ENCODE assay signal across 27 cellular contexts in genomic region chr3:129514110-129514509, GRCh38. TPM values are rescaled to one million over a fixed set of nuclear protein-coding genes. Genes with fewer than 3 reads are reported as not detected.
DNase-seq lines count a peak whose midpoint lies in the region; ATAC-seq, FAIRE-seq and TF ChIP-seq lines count a peak whose summit lies in the region.
"Had no signal": no experiment of that assay in that cellular context is flagged by ENCODE, and none has a peak within 500 bp of the region (broad histone marks: within the 10 kb centered on the region; RNA-seq: fewer than 3 reads in every experiment).

No MANE protein-coding gene starts in this region.

- H3K79me1 ChIP-seq in H1 (ENCODE audit: low read depth, low read length) = no peaks in the 10 kb centered on the region
- H3K79me1 ChIP-seq in neuronal stem cell (ENCODE audit: low read depth, low read length) = no peaks in the 10 kb centered on the region

- CTCF ChIA-PET in H1 (lab: Charles Lee; ENCODE audit: partially characterized antibody) = interaction anchor here (0.7 to 1.9 kb wide), 7 partner anchors 9 to 420 kb away, joined by 3 to 8 read pairs (median 5); partner anchors contain the start of gene RHO

- H4K8ac ChIP-seq in H1 (ENCODE audit: extremely low read depth, insufficient read depth, low read length) (no peak overlapping the region), neuronal stem cell (ENCODE audit: low read depth, low read length) (no peak overlapping the region)

- H2BK120ac ChIP-seq in H1 (replicated peaks; ENCODE audit: low read depth, low read length) = no peak overlapping the region
- H2BK120ac ChIP-seq in neuronal stem cell (ENCODE audit: low read depth, low read length) = no peak overlapping the region

- H4K91ac ChIP-seq in H1 (replicated peaks; ENCODE audit: insufficient read length, low read length) (no peak overlapping the region), neuronal stem cell (ENCODE audit: low read depth, low read length, poor library complexity) (no peak overlapping the region)

- no peak overlapping the region for H2AK5ac ChIP-seq in H1 (ENCODE audit: low read depth, low read length)
- H2AK5ac ChIP-seq in neuronal stem cell (ENCODE audit: low read depth, low read length) = no peak overlapping the region

- H3K23ac ChIP-seq in H1 (ENCODE audit: insufficient read length) (no peak overlapping the region), neuronal stem cell (ENCODE audit: low read depth, low read length, poor library complexity) (no peak overlapping the region)

- H3K36me3 ChIP-seq in H1 (ENCODE audit: control insufficient read depth in 2 of 4, insufficient read depth in 4 of 4, low read length in 3 of 4) (peaks cover 0 to 2% (median 0%) of the 10 kb centered on the region in 4 experiments; a peak in 2 of 8 replicates), neuronal stem cell (replicated peaks in 1 of 2; ENCODE audit: control insufficient read depth in 2 of 2, insufficient read depth in 2 of 2, low read length in 2 of 2) (peaks cover 18 to 69% of the 10 kb centered on the region in 2 donors)
- H3K36me3 ChIP-seq: Peyer's patch had no signal

- H3K23me2 ChIP-seq in H1 (ENCODE audit: low read depth, low read length) = no peaks in the 10 kb centered on the region

- no peak for DNase-seq in Right ventricle myocardium superior
- DNase-seq in cardiac septum (ENCODE audit: low spot score) = no peak
- DNase-seq in H1 (ENCODE audit: low read depth in 1 of 2, low spot score in 2 of 2) = no peak
- DNase-seq in neuronal stem cell (ENCODE audit: low spot score) = no peak
- no peak for DNase-seq in nephron progenitor cell
- no peak for DNase-seq in effector CD8-positive, alpha-beta T cell (lab: John Stamatoyannopoulos, UW)
- DNase-seq: AML-193, DMS53, EL, H9, HFFc6, Karpas-422, MV-4-11, NCI-H1105 treated with DMSO at 0.1 percent for 48 hours, NCI-H2029 treated with DMSO at 0.1 percent for 48 hours, NCI-H226, NCI-H510A treated with DMSO at 0.1 percent for 48 hours, NCI-H82, Peyer's patch had no signal

- no peak overlapping the region for H2BK12ac ChIP-seq in H1 (ENCODE audit: low read depth, low read length)
- no peak overlapping the region for H2BK12ac ChIP-seq in neuronal stem cell (ENCODE audit: low read length)

- no peak overlapping the region for H4K5ac ChIP-seq in H1 (ENCODE audit: insufficient read length, low read depth, low read length)

- H3K4me3 ChIP-seq in H1 (ENCODE audit: extremely low read depth in 1 of 4, insufficient read depth in 2 of 4, low read depth in 3 of 4, low read length in 4 of 4) = no peak overlapping the region
- H3K4me3 ChIP-seq in neuronal stem cell (ENCODE audit: low read length in 2 of 2) = no peak overlapping the region
- H3K4me3 ChIP-seq: Peyer's patch had no signal

- TF ChIP-seq EP300 in H1 (IDR thresholded peaks at IDR 0.05; ENCODE audit: borderline replicate concordance in 1 of 2, low read depth in 2 of 2, low read length in 2 of 2) = no peak

- no peak overlapping the region for H3K56ac ChIP-seq in H1 (replicated peaks; ENCODE audit: insufficient read length, low read depth, low read length)

- TF ChIP-seq CTCF in H1 (IDR thresholded peaks at IDR 0.05; ENCODE audit: control extremely low read depth in 1 of 3, insufficient read depth in 1 of 3, low read depth in 1 of 3, low read length in 3 of 3) (no peak), nephron progenitor cell (IDR thresholded peaks at IDR 0.05) (no peak)

- H3K4me2 ChIP-seq in H1 (ENCODE audit: insufficient read depth in 1 of 2, low read depth in 2 of 2, low read length in 2 of 2) = no peak overlapping the region
- H3K4me2 ChIP-seq in neuronal stem cell (ENCODE audit: insufficient read depth, low read length, poor library complexity, severe bottlenecking) = no peak overlapping the region

- H3K4me1 ChIP-seq in H1 (replicated peaks in 1 of 4; ENCODE audit: control insufficient read depth in 3 of 4, insufficient read depth in 4 of 4, low read length in 3 of 4) = no peaks in the 10 kb centered on the region
- H3K4me1 ChIP-seq in neuronal stem cell (ENCODE audit: control insufficient read depth in 2 of 2, insufficient read depth in 1 of 2, low read depth in 1 of 2, low read length in 2 of 2) = no peaks in the 10 kb centered on the region
- H3K4me1 ChIP-seq: Peyer's patch had no signal

- no peaks in the 10 kb centered on the region for H4K20me1 ChIP-seq in H1 (replicated peaks in 1 of 2; ENCODE audit: control insufficient read depth in 1 of 2, insufficient read depth in 2 of 2, low read length in 2 of 2)

- peaks cover 14% of the 10 kb centered on the region for H3K4me1 Mint-ChIP-seq in nephron progenitor cell
- H3K4me1 Mint-ChIP-seq: CD14-positive monocyte had no signal

- ATAC-seq in Right ventricle myocardium superior (ENCODE audit: poor library complexity) = peak; percentile 71
- ATAC-seq in GM18909 (IDR thresholded peaks at IDR 0.05; ENCODE audit: poor library complexity, unreplicated experiment) = no peak

- TF ChIP-seq RAD21 in H1 (IDR thresholded peaks at IDR 0.05 in 1 of 2, conservative IDR thresholded peaks at IDR 0.05 in 1 of 2; ENCODE audit: low read depth in 2 of 2, low read length in 2 of 2) = no peak

- H3K18ac ChIP-seq in H1 (ENCODE audit: extremely low read depth, low read length) (no peak overlapping the region), neuronal stem cell (ENCODE audit: low read length) (peak overlapping the region; percentile 23)

- H3K27ac ChIP-seq in H1 (ENCODE audit: low read depth, low read length) (no peak overlapping the region), neuronal stem cell (replicated peaks; ENCODE audit: low read length) (no peak overlapping the region)
- H3K27ac ChIP-seq: Peyer's patch had no signal

- H3K4ac ChIP-seq in H1 (replicated peaks; ENCODE audit: insufficient read length, low read depth, low read length) = no peak overlapping the region
- no peak overlapping the region for H3K4ac ChIP-seq in neuronal stem cell (ENCODE audit: low read length)

- peaks cover 3% of the 10 kb centered on the region for H3K27me3 Mint-ChIP-seq in nephron progenitor cell (ENCODE audit: low read depth, poor library complexity)

- POLR2A ChIA-PET in H1 (lab: Charles Lee; ENCODE audit: partially characterized antibody) = interaction anchor here (1.2 to 1.5 kb wide), 2 partner anchors 12 to 21 kb away, joined by 3 to 5 read pairs; no protein-coding TSS in a partner anchor

- TF ChIP-seq POLR2A in H1 (IDR thresholded peaks at IDR 0.05; ENCODE audit: control extremely low read depth in 1 of 2, low read depth in 2 of 2, low read length in 2 of 2) = no peak

- 95% methylated on average over 10 of the region's 10 CpGs; no CpG with 5 or more reads in 1 of the 2 experiments for WGBS in H1 (ENCODE audit: extremely low coverage in 1 of 2, insufficient coverage in 1 of 2, insufficient read length in 1 of 2, insufficient replicate concordance in 2 of 2, low coverage in 1 of 2, low lambda C conversion rate in 2 of 2, missing lambda C conversion rate in 1 of 2), 2 experiments
- no CpG with 5 or more reads among the region's 10 CpGs for WGBS in neuronal stem cell (ENCODE audit: extremely low coverage in 2 of 2, insufficient read length in 2 of 2, insufficient replicate concordance in 1 of 2), 2 donors

- H2BK15ac ChIP-seq in H1 (ENCODE audit: low read length) = no peak overlapping the region
- H2BK15ac ChIP-seq in neuronal stem cell (ENCODE audit: low read length) = no peak overlapping the region

- H3K14ac ChIP-seq in H1 (ENCODE audit: insufficient read length) (no peak overlapping the region), neuronal stem cell (ENCODE audit: low read length) (no peak overlapping the region)

- no peak overlapping the region for H2BK20ac ChIP-seq in H1 (ENCODE audit: low read length)

- no peaks in the 10 kb centered on the region for H3K79me2 ChIP-seq in H1 (ENCODE audit: control insufficient read depth in 1 of 2, insufficient read depth in 2 of 2, low read length in 2 of 2)

- H3K9me3 Mint-ChIP-seq in nephron progenitor cell = no peaks in the 10 kb centered on the region
- H3K9me3 Mint-ChIP-seq: H9, HFFc6 had no signal

- H3K27ac Mint-ChIP-seq in nephron progenitor cell = no peak overlapping the region
- H3K27ac Mint-ChIP-seq: HFFc6 had no signal

- H3K36me3 Mint-ChIP-seq in nephron progenitor cell (ENCODE audit: low read depth) = peaks cover 29% of the 10 kb centered on the region

- H3K9me3 ChIP-seq in H1 (ENCODE audit: insufficient read depth in 2 of 2, low read depth in 1 of 2, low read length in 1 of 2) (no peaks in the 10 kb centered on the region), neuronal stem cell (replicated peaks in 1 of 2; ENCODE audit: control insufficient read depth in 2 of 2, insufficient read depth in 1 of 2, low read depth in 1 of 2, low read length in 2 of 2) (no peaks in the 10 kb centered on the region)
- H3K9me3 ChIP-seq: Peyer's patch had no signal

- intact Hi-C loops in Right ventricle myocardium superior (cut with DNase I) (no loop called here), cardiac septum (cut with DNase I) (no loop called here)

- H3K27me3 ChIP-seq in H1 (replicated peaks in 1 of 4; ENCODE audit: control insufficient read depth in 3 of 4, extremely low read depth in 1 of 4, insufficient read depth in 3 of 4, low read length in 3 of 4) (no peaks in the 10 kb centered on the region), neuronal stem cell (ENCODE audit: control insufficient read depth in 3 of 3, insufficient read depth in 3 of 3, low read depth in 1 of 3, low read length in 3 of 3) (no peaks in the 10 kb centered on the region)
- H3K27me3 ChIP-seq: Peyer's patch had no signal

- FAIRE-seq in H1 (lab: Jason Lieb, UNC) = no peak
- FAIRE-seq: D721Med had no signal

- peak overlapping the region; percentile 0; the same call in 1 of the 2 replicates for H2BK5ac ChIP-seq in H1 (ENCODE audit: low read depth, low read length)
- H2BK5ac ChIP-seq in neuronal stem cell (ENCODE audit: low read length) = no peak overlapping the region

- H2AFZ ChIP-seq in H1 (ENCODE audit: low read length) (no peak overlapping the region), neuronal stem cell (ENCODE audit: low read length) (no peak overlapping the region)

- H3K9ac ChIP-seq in H1 (replicated peaks in 1 of 4; ENCODE audit: extremely low read depth in 1 of 4, low read depth in 3 of 4, low read length in 3 of 4) = no peak overlapping the region
- no peak overlapping the region for H3K9ac ChIP-seq in neuronal stem cell (ENCODE audit: low read depth, low read length, poor library complexity)

- no peak overlapping the region for H3K4me3 Mint-ChIP-seq in nephron progenitor cell
- H3K4me3 Mint-ChIP-seq: CD14-positive monocyte, H9, HFFc6 had no signal

RNA-seq across cellular contexts. Expression of gene RHO, which starts 14.3 kb away (rescaled TPM):
- total RNA-seq in Right ventricle myocardium superior (not detected), cardiac septum (not detected)
- not detected in 2 replicates for total RNA-seq in H1 (2021; fragmentation: NEBNext Ultra II Directional; extraction: Animal tissue kit (Norgen Biotek cat#: 25700))
- polyA plus RNA-seq in H1 (2011; rRNA removed) = not detected in 2 replicates
- polyA plus RNA-seq in H1 (2011; cell fraction: cytosol; rRNA removed) = not detected
- polyA plus RNA-seq in H1 (2011; cell fraction: nucleus; rRNA removed) = not detected
- not detected in 4 replicates for polyA plus RNA-seq in H1 (2012, experiment 1 of 2)
- not detected for polyA plus RNA-seq in H1 (2012, experiment 2 of 2)
- polyA plus RNA-seq in H1 (2013, experiment 1 of 2) = not detected
- polyA plus RNA-seq in H1 (2013, experiment 2 of 2) = not detected
- not detected in 2 replicates for polyA minus RNA-seq in H1 (2011; rRNA and poly(A)+ RNA removed)
- not detected for polyA minus RNA-seq in H1 (2011; cell fraction: cytosol; rRNA and poly(A)+ RNA removed)
- polyA minus RNA-seq in H1 (2011; cell fraction: nucleus; rRNA and poly(A)+ RNA removed) = 0.20 TPM
- 0.06 TPM for polyA plus RNA-seq in neuronal stem cell (2013, experiment 1 of 2)
- polyA plus RNA-seq in neuronal stem cell (2013, experiment 2 of 2) = 0.01 TPM
- total RNA-seq: A172, H9, HFFc6, OCI-LY7, Peyer's patch, SK-MEL-5 had no signal
- polyA plus RNA-seq: AG04450, CD14-positive monocyte had no signal

RNA-seq across cellular contexts. Expression of gene H1-8, which starts 28.9 kb away (rescaled TPM):
- total RNA-seq in Right ventricle myocardium superior (not detected), cardiac septum (not detected)
- not detected in 2 replicates for total RNA-seq in H1 (2021; fragmentation: NEBNext Ultra II Directional; extraction: Animal tissue kit (Norgen Biotek cat#: 25700))
- polyA plus RNA-seq in H1 (2011; rRNA removed) = not detected in 2 replicates
- polyA plus RNA-seq in H1 (2011; cell fraction: cytosol; rRNA removed) = not detected
- polyA plus RNA-seq in H1 (2011; cell fraction: nucleus; rRNA removed) = not detected
- not detected in 4 replicates for polyA plus RNA-seq in H1 (2012, experiment 1 of 2)
- not detected for polyA plus RNA-seq in H1 (2012, experiment 2 of 2)
- polyA plus RNA-seq in H1 (2013, experiment 1 of 2) = not detected
- polyA plus RNA-seq in H1 (2013, experiment 2 of 2) = not detected
- polyA minus RNA-seq in H1 (2011; rRNA and poly(A)+ RNA removed) = not detected in 2 replicates
- polyA minus RNA-seq in H1 (2011; cell fraction: cytosol; rRNA and poly(A)+ RNA removed) = not detected
- polyA minus RNA-seq in H1 (2011; cell fraction: nucleus; rRNA and poly(A)+ RNA removed) = not detected
- not detected for polyA plus RNA-seq in neuronal stem cell (2013, experiment 1 of 2)
- not detected for polyA plus RNA-seq in neuronal stem cell (2013, experiment 2 of 2)
- total RNA-seq: A172, H9, HFFc6, M059J, OCI-LY7, Peyer's patch, SK-MEL-5 had no signal
- polyA plus RNA-seq: AG04450, CD14-positive monocyte had no signal
